Comparison of ENCODE assay signal across 8 cellular contexts in genomic region chr4:163665521-163666334, GRCh38.
DNase-seq lines count a peak whose midpoint lies in the region; ATAC-seq and TF ChIP-seq lines count a peak whose summit lies in the region.
"Had no signal": no experiment of that assay in that cellular context is flagged by ENCODE, and none has a peak within 500 bp of the region (broad histone marks: within the 10 kb centered on the region; RNA-seq: fewer than 3 reads in every experiment).

No MANE protein-coding gene starts in this region.

- H3K4me2 ChIP-seq in OCI-LY3 (ENCODE audit: low read length): peak overlapping the region; percentile 60

- no peaks in the 10 kb centered on the region for H3K36me3 ChIP-seq in OCI-LY3 (replicated peaks; ENCODE audit: low read depth, low read length)
- H3K36me3 ChIP-seq: sigmoid colon had no signal

- peaks cover 73% of the 10 kb centered on the region for H3K4me1 ChIP-seq in OCI-LY3 (ENCODE audit: low read length)
- H3K4me1 ChIP-seq: sigmoid colon had no signal

- TF ChIP-seq CTCF in OCI-LY3 (IDR thresholded peaks at IDR 0.05; ENCODE audit: low read depth, low read length): peak; percentile 83

- H4K20me1 ChIP-seq in OCI-LY3 (ENCODE audit: insufficient read depth, low read length): no peaks in the 10 kb centered on the region

- H3K4me3 ChIP-seq in OCI-LY3 (ENCODE audit: low read length): peak overlapping the region; percentile 33
- H3K4me3 ChIP-seq: sigmoid colon had no signal

- peak overlapping the region; percentile 84 for H3K9ac ChIP-seq in OCI-LY3 (ENCODE audit: low read length)

- no peaks in the 10 kb centered on the region for H3K79me2 ChIP-seq in OCI-LY3 (ENCODE audit: low read length)

- H3K27me3 ChIP-seq in OCI-LY3 (ENCODE audit: low read depth, low read length): no peaks in the 10 kb centered on the region
- H3K27me3 ChIP-seq: sigmoid colon had no signal

- H3K9me3 ChIP-seq in OCI-LY3 (ENCODE audit: insufficient read depth, low read length): no peaks in the 10 kb centered on the region
- H3K9me3 ChIP-seq: sigmoid colon had no signal

- H3K27ac ChIP-seq in OCI-LY3 (ENCODE audit: low read length): peak overlapping the region; percentile 90

- no peak for DNase-seq in stimulated activated naive CD8-positive, alpha-beta T cell treated with anti-CD3 and anti-CD28 coated beads, Interleukin-15, Interleukin-2, amounts not matched to agents 100 U/mL and 50 U/mL, for 24 hours
- no peak for DNase-seq in GF-D8 (lab: John Stamatoyannopoulos, UW)
- no peak for DNase-seq in 8988T
- DNase-seq in NCI-H2107 (lab: John Stamatoyannopoulos, UW): no peak
- DNase-seq: sigmoid colon had no signal

- H2AFZ ChIP-seq in OCI-LY3 (ENCODE audit: low read depth, low read length): peak overlapping the region; percentile 27; the same call in 1 of the 2 replicates

- ATAC-seq in GM19328 (IDR thresholded peaks at IDR 0.05; ENCODE audit: unreplicated experiment) (peak; percentile 34), HG02852 (IDR thresholded peaks at IDR 0.05; ENCODE audit: unreplicated experiment) (peak; percentile 34)
- ATAC-seq in stimulated activated naive CD8-positive, alpha-beta T cell treated with anti-CD3 and anti-CD28 coated beads, Interleukin-15, Interleukin-2, amounts not matched to agents 100 U/mL and 50 U/mL, for 24 hours: peak; percentile 46
